31 cellular contexts compared by ENCODE assay signal in genomic region chr7:137484326-137484725, GRCh38.
"Had no signal": no experiment of that assay in that cellular context is flagged by ENCODE, and none has a peak within 500 bp of the region (broad histone marks: within the 10 kb centered on the region; RNA-seq: fewer than 3 reads in every experiment).

No MANE protein-coding gene starts in this region.

- H3K9me3 ChIP-seq: adrenal gland, ascending aorta, body of pancreas, esophagus muscularis mucosa, gastroesophageal sphincter had no signal

- H3K9me3 Mint-ChIP-seq: activated CD4-positive, alpha-beta memory T cell treated with anti-CD3 and anti-CD28 coated beads for 36 hours; activated CD4-positive, alpha-beta T cell treated with anti-CD3 and anti-CD28 coated beads, Interleukin-2, amount 10 ng/mL, durations not matched to agents 24 days and 14 days; activated naive CD4-positive, alpha-beta T cell treated with anti-CD3 and anti-CD28 coated beads for 36 hours; activated T-helper 1 cell treated with anti-CD3 and anti-CD28 coated beads, Interleukin-12 subunit alpha, Interleukin-12 subunit beta, Interleukin-2, Interleukin-4 antibody, amounts not matched to agents 30 ng/mL and 10 ng/mL and 1 ng/mL, durations not matched to agents 14 hours and 24 hours and 36 hours; activated T-helper 2 cell treated with anti-CD3 and anti-CD28 coated beads, Interferon-gamma antibody, Interleukin-2, Interleukin-4, amounts not matched to agents 10 μg/mL and 5 μg/mL and 100 μg/mL, durations not matched to agents 14 hours and 24 hours and 36 hours had no signal

- H3K4me3 ChIP-seq: adrenal gland, ascending aorta, body of pancreas, esophagus muscularis mucosa, gastroesophageal sphincter had no signal

- H3K27ac Mint-ChIP-seq: activated CD4-positive, alpha-beta memory T cell treated with anti-CD3 and anti-CD28 coated beads for 36 hours; activated CD4-positive, alpha-beta T cell treated with anti-CD3 and anti-CD28 coated beads for 36 hours; activated CD4-positive, alpha-beta T cell treated with anti-CD3 and anti-CD28 coated beads, Interleukin-2, amount 10 ng/mL, durations not matched to agents 24 days and 14 days; activated CD8-positive, alpha-beta memory T cell treated with anti-CD3 and anti-CD28 coated beads, Interleukin-2, amount 10 ng/mL, durations not matched to agents 7 days and 5 days; activated CD8-positive, alpha-beta T cell treated with anti-CD3 and anti-CD28 coated beads, Interleukin-2, amount 10 ng/mL, durations not matched to agents 7 days and 5 days; activated naive CD4-positive, alpha-beta T cell treated with anti-CD3 and anti-CD28 coated beads for 36 hours; activated naive CD4-positive, alpha-beta T cell treated with anti-CD3 and anti-CD28 coated beads, Interleukin-2, amount 50 U/mL, for 24 hours; activated naive CD8-positive, alpha-beta T cell treated with anti-CD3 and anti-CD28 coated beads for 36 hours; activated naive CD8-positive, alpha-beta T cell treated with anti-CD3 and anti-CD28 coated beads, Interleukin-2, amount 50 U/mL, for 24 hours; activated T-helper 1 cell treated with anti-CD3 and anti-CD28 coated beads, Interleukin-12 subunit alpha, Interleukin-12 subunit beta, Interleukin-2, Interleukin-4 antibody, amounts not matched to agents 30 ng/mL and 10 ng/mL and 1 ng/mL, durations not matched to agents 14 hours and 24 hours and 36 hours; activated T-helper 2 cell treated with anti-CD3 and anti-CD28 coated beads, Interferon-gamma antibody, Interleukin-2, Interleukin-4, amounts not matched to agents 10 μg/mL and 5 μg/mL and 100 μg/mL, durations not matched to agents 14 hours and 24 hours and 36 hours; effector memory CD8-positive, alpha-beta T cell had no signal

- H3K27me3 ChIP-seq: adrenal gland, ascending aorta, body of pancreas, esophagus muscularis mucosa, gastroesophageal sphincter had no signal

- H3K27ac ChIP-seq: adrenal gland, ascending aorta, body of pancreas, esophagus muscularis mucosa, gastroesophageal sphincter had no signal

- H3K36me3 ChIP-seq: adrenal gland, ascending aorta, esophagus muscularis mucosa, gastroesophageal sphincter had no signal

- H3K4me1 ChIP-seq: adrenal gland, ascending aorta, body of pancreas, esophagus muscularis mucosa, gastroesophageal sphincter had no signal

- DNase-seq: activated CD4-positive, alpha-beta memory T cell treated with anti-CD3 and anti-CD28 coated beads for 36 hours; activated CD4-positive, alpha-beta T cell treated with anti-CD3 and anti-CD28 coated beads for 36 hours; activated CD4-positive, alpha-beta T cell treated with anti-CD3 and anti-CD28 coated beads, Interleukin-2, amount 10 ng/mL, durations not matched to agents 24 days and 14 days; activated CD4-positive, CD25-positive, alpha-beta regulatory T cell; activated CD4-positive, CD25-positive, alpha-beta regulatory T cell treated with anti-CD3 and anti-CD28 coated beads, Interleukin-2, amount 50 U/mL, for 72 hours; activated CD8-positive, alpha-beta memory T cell treated with anti-CD3 and anti-CD28 coated beads, Interleukin-2, amount 10 ng/mL, durations not matched to agents 7 days and 5 days; activated CD8-positive, alpha-beta memory T cell treated with anti-CD3 and anti-CD28 coated beads, Interleukin-2, amount 50 U/mL, for 4 hours; activated CD8-positive, alpha-beta T cell treated with anti-CD3 and anti-CD28 coated beads, Interleukin-2, amount 10 ng/mL, durations not matched to agents 7 days and 5 days; activated effector memory CD4-positive, alpha-beta T cell treated with anti-CD3 and anti-CD28 coated beads, Interleukin-2, amount 50 U/mL, for 16 hours; activated naive CD4-positive, alpha-beta T cell treated with anti-CD3 and anti-CD28 coated beads for 36 hours; activated naive CD8-positive, alpha-beta T cell treated with anti-CD3 and anti-CD28 coated beads for 36 hours; activated naive CD8-positive, alpha-beta T cell treated with anti-CD3 and anti-CD28 coated beads, Interleukin-2, amount 50 U/mL, for 24 hours; activated T-cell treated with anti-CD3 and anti-CD28 coated beads, Interleukin-2, amount 50 U/mL, for 1 hour; activated T-cell treated with anti-CD3 and anti-CD28 coated beads, Interleukin-2, amount 50 U/mL, for 48 hours; adrenal gland; body of pancreas; caudate nucleus; cortex of kidney; dermis blood vessel endothelial cell; effector CD4-positive, alpha-beta T cell; effector memory CD8-positive, alpha-beta T cell; erythroblast; foreskin melanocyte; T-helper 2 cell had no signal

- H3K4me1 Mint-ChIP-seq: activated CD4-positive, alpha-beta T cell treated with anti-CD3 and anti-CD28 coated beads for 36 hours; activated CD4-positive, alpha-beta T cell treated with anti-CD3 and anti-CD28 coated beads, Interleukin-2, amount 10 ng/mL, durations not matched to agents 24 days and 14 days; activated CD8-positive, alpha-beta memory T cell treated with anti-CD3 and anti-CD28 coated beads, Interleukin-2, amount 10 ng/mL, durations not matched to agents 7 days and 5 days; activated naive CD4-positive, alpha-beta T cell treated with anti-CD3 and anti-CD28 coated beads, Interleukin-2, amount 50 U/mL, for 24 hours; activated naive CD8-positive, alpha-beta T cell treated with anti-CD3 and anti-CD28 coated beads for 36 hours; activated naive CD8-positive, alpha-beta T cell treated with anti-CD3 and anti-CD28 coated beads, Interleukin-2, amount 50 U/mL, for 24 hours had no signal

- FAIRE-seq: colon had no signal

- H3K36me3 Mint-ChIP-seq: activated CD4-positive, alpha-beta memory T cell treated with anti-CD3 and anti-CD28 coated beads for 36 hours; activated CD8-positive, alpha-beta memory T cell treated with anti-CD3 and anti-CD28 coated beads, Interleukin-2, amount 10 ng/mL, durations not matched to agents 7 days and 5 days; activated naive CD4-positive, alpha-beta T cell treated with anti-CD3 and anti-CD28 coated beads, Interleukin-2, amount 50 U/mL, for 24 hours; activated naive CD8-positive, alpha-beta T cell treated with anti-CD3 and anti-CD28 coated beads for 36 hours had no signal

- H3K4me3 Mint-ChIP-seq: activated CD4-positive, alpha-beta memory T cell treated with anti-CD3 and anti-CD28 coated beads for 36 hours; activated CD4-positive, alpha-beta T cell treated with anti-CD3 and anti-CD28 coated beads for 36 hours; activated CD4-positive, alpha-beta T cell treated with anti-CD3 and anti-CD28 coated beads, Interleukin-2, amount 10 ng/mL, durations not matched to agents 24 days and 14 days; activated CD8-positive, alpha-beta memory T cell treated with anti-CD3 and anti-CD28 coated beads, Interleukin-2, amount 10 ng/mL, durations not matched to agents 7 days and 5 days; activated CD8-positive, alpha-beta T cell treated with anti-CD3 and anti-CD28 coated beads, Interleukin-2, amount 10 ng/mL, durations not matched to agents 7 days and 5 days; activated naive CD4-positive, alpha-beta T cell treated with anti-CD3 and anti-CD28 coated beads for 36 hours; activated naive CD4-positive, alpha-beta T cell treated with anti-CD3 and anti-CD28 coated beads, Interleukin-2, amount 50 U/mL, for 24 hours; activated naive CD8-positive, alpha-beta T cell treated with anti-CD3 and anti-CD28 coated beads for 36 hours; activated naive CD8-positive, alpha-beta T cell treated with anti-CD3 and anti-CD28 coated beads, Interleukin-2, amount 50 U/mL, for 24 hours; activated T-helper 1 cell treated with anti-CD3 and anti-CD28 coated beads, Interleukin-12 subunit alpha, Interleukin-12 subunit beta, Interleukin-2, Interleukin-4 antibody, amounts not matched to agents 30 ng/mL and 10 ng/mL and 1 ng/mL, durations not matched to agents 14 hours and 24 hours and 36 hours; effector memory CD8-positive, alpha-beta T cell had no signal

- H3K27me3 Mint-ChIP-seq: activated CD4-positive, alpha-beta T cell treated with anti-CD3 and anti-CD28 coated beads, Interleukin-2, amount 10 ng/mL, durations not matched to agents 24 days and 14 days; activated CD8-positive, alpha-beta memory T cell treated with anti-CD3 and anti-CD28 coated beads, Interleukin-2, amount 10 ng/mL, durations not matched to agents 7 days and 5 days; activated naive CD8-positive, alpha-beta T cell treated with anti-CD3 and anti-CD28 coated beads, Interleukin-2, amount 50 U/mL, for 24 hours; effector memory CD8-positive, alpha-beta T cell had no signal

- ATAC-seq: activated CD4-positive, alpha-beta T cell treated with anti-CD3 and anti-CD28 coated beads for 36 hours; activated CD8-positive, alpha-beta memory T cell treated with anti-CD3 and anti-CD28 coated beads, Interleukin-2, amount 10 ng/mL, durations not matched to agents 7 days and 5 days; activated CD8-positive, alpha-beta T cell treated with anti-CD3 and anti-CD28 coated beads, Interleukin-2, amount 10 ng/mL, durations not matched to agents 7 days and 5 days; activated naive CD8-positive, alpha-beta T cell treated with anti-CD3 and anti-CD28 coated beads, Interleukin-2, amount 50 U/mL, for 24 hours; body of pancreas; effector memory CD8-positive, alpha-beta T cell; gastroesophageal sphincter had no signal
